Comparison of ENCODE assay signal across 8 cellular contexts in the genomic region with DNA sequence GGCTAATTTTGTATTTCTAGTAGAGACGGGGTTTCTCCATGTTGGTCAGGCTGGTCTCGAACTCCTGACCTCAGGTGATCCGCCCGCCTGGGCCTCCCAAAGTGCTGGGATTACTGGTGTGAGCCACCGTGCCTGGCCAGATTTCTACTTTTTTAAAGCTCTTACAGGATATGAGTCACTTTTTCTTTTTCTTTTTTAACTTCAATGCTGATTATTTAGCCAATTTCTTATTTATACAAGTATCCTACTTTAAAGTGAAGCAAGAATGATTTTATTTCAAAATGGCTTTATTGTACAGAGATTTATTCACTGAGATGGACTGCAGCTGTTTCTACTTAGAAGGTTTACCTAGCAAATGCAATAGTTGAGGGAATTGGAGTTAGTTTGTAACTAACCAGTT. TPM values are rescaled to one million over a fixed set of nuclear protein-coding genes. Genes with fewer than 3 reads are reported as not detected.
DNase-seq lines count a peak whose midpoint lies in the region; ATAC-seq and TF ChIP-seq lines count a peak whose summit lies in the region.
"Not testable (repeated sequence)": the region's sequence is repeated elsewhere in the genome, so short reads cannot be mapped to it uniquely, and the experiment has no call there.

No MANE protein-coding gene starts in this region.

- peaks cover 30% of the 10 kb centered on the region for H3F3A ChIP-seq in GM23248 (ENCODE audit: insufficient read depth)

- H3K36me3 ChIP-seq in ACC112 (ENCODE audit: insufficient read depth, low read length): peaks cover 12% of the 10 kb centered on the region
- not testable (repeated sequence) for H3K36me3 ChIP-seq in GM23248 (ENCODE audit: low read depth)
- H3K36me3 ChIP-seq in naive thymus-derived CD4-positive, alpha-beta T cell (ENCODE audit: control insufficient read depth in 2 of 3, insufficient read depth in 3 of 3, low read length in 3 of 3): peaks cover 0 to 23% (median under 1%) of the 10 kb centered on the region in 3 experiments
- H3K36me3 ChIP-seq in stomach: peaks cover 16 to 32% (median 27%) of the 10 kb centered on the region in 4 donors

- H4K20me1 ChIP-seq in GM23248 (ENCODE audit: insufficient read depth): 0 out of 2 replicates have a peak, but pooled peaks cover 11% of the 10 kb centered on the region

- not testable (repeated sequence) for H2AFZ ChIP-seq in ACC112 (ENCODE audit: low read length, unreplicated experiment); GM23248

- not testable (repeated sequence) for H3K36me3 Mint-ChIP-seq in activated naive CD8-positive, alpha-beta T cell
- H3K36me3 Mint-ChIP-seq in naive thymus-derived CD4-positive, alpha-beta T cell: peaks cover under 1 to 17% (median 9%) of the 10 kb centered on the region in 5 donors

- H3K4me3 Mint-ChIP-seq in activated naive CD8-positive, alpha-beta T cell: peak overlapping the region; percentile 15
- H3K4me3 Mint-ChIP-seq in naive thymus-derived CD4-positive, alpha-beta T cell: peak overlapping the region in 7 of 10 donors; percentile 1 to 54 (median 31)

- H3K9me3 Mint-ChIP-seq in activated naive CD8-positive, alpha-beta T cell (ENCODE audit: low read depth); naive thymus-derived CD4-positive, alpha-beta T cell: not testable (repeated sequence)

- H3K27ac Mint-ChIP-seq in activated naive CD8-positive, alpha-beta T cell: peak overlapping the region; percentile 54
- peak overlapping the region in 4 of 9 donors; percentile 12 to 55 (median 39) for H3K27ac Mint-ChIP-seq in naive thymus-derived CD4-positive, alpha-beta T cell

- not testable (repeated sequence) for H3K9me2 ChIP-seq in GM23248 (ENCODE audit: insufficient read depth)

- peak overlapping the region; percentile 11; the same call in 1 of the 2 replicates for H3K4me3 ChIP-seq in ACC112 (ENCODE audit: low read depth, low read length)
- H3K4me3 ChIP-seq in GM23248; naive thymus-derived CD4-positive, alpha-beta T cell (ENCODE audit: low read length); stomach: not testable (repeated sequence)

- H3K27me3 Mint-ChIP-seq in activated naive CD8-positive, alpha-beta T cell; naive thymus-derived CD4-positive, alpha-beta T cell: not testable (repeated sequence)

- not testable (repeated sequence) for TF ChIP-seq POLR2A in stomach (IDR thresholded peaks at IDR 0.05)

- CTCF ChIA-PET in naive thymus-derived CD4-positive, alpha-beta T cell (lab: Charles Lee): not testable (repeated sequence)

- not testable (repeated sequence) for H3K9ac ChIP-seq in GM23248

- peaks cover 17% of the 10 kb centered on the region for H3K4me1 ChIP-seq in ACC112 (ENCODE audit: control insufficient read depth, insufficient read depth, low read length, unreplicated experiment)
- peaks cover 16% of the 10 kb centered on the region for H3K4me1 ChIP-seq in GM23248 (ENCODE audit: insufficient read depth)
- H3K4me1 ChIP-seq in foreskin keratinocyte: peaks cover 12% of the 10 kb centered on the region
- peaks cover 5 to 24% of the 10 kb centered on the region in 2 donors for H3K4me1 ChIP-seq in naive thymus-derived CD4-positive, alpha-beta T cell (ENCODE audit: control insufficient read depth in 2 of 2, insufficient read depth in 2 of 2, low read length in 2 of 2)
- peaks cover 9 to 69% (median 40%) of the 10 kb centered on the region in 4 donors for H3K4me1 ChIP-seq in stomach

- H3K79me2 ChIP-seq in ACC112 (ENCODE audit: control insufficient read depth, insufficient read depth, low read length, unreplicated experiment) (peaks cover 79% of the 10 kb centered on the region), GM23248 (ENCODE audit: insufficient read depth) (peaks cover 82% of the 10 kb centered on the region)

- H3K9me3 ChIP-seq in GM23248 (ENCODE audit: low read depth); naive thymus-derived CD4-positive, alpha-beta T cell (ENCODE audit: control insufficient read depth in 2 of 3, low read length in 3 of 3); stomach: not testable (repeated sequence)

- not testable (repeated sequence) for TF ChIP-seq CTCF in foreskin keratinocyte (conservative IDR thresholded peaks at IDR 0.05); stomach (IDR thresholded peaks at IDR 0.05)

- intact Hi-C loops in naive thymus-derived CD4-positive, alpha-beta T cell (cut with micrococcal nuclease); stomach (cut with DNase I; ENCODE audit: low total_unique reads): not testable (repeated sequence)

- 82 to 83% methylated on average over 5 of the region's 5 CpGs for WGBS in GM23248 (ENCODE audit: low coverage in 1 of 2, low lambda C conversion rate in 2 of 2, missing lambda C conversion rate in 2 of 2), 2 experiments
- 77 to 88% (median 81%) methylated on average over 5 of the region's 5 CpGs for whole genome bisulfite sequencing in stomach, 5 donors

- not testable (repeated sequence) for H3K27me3 ChIP-seq in ACC112 (ENCODE audit: insufficient read depth, low read length); GM23248 (replicated peaks; ENCODE audit: insufficient read depth); foreskin keratinocyte; naive thymus-derived CD4-positive, alpha-beta T cell (ENCODE audit: control insufficient read depth in 2 of 2, insufficient read depth in 2 of 2, low read length in 2 of 2); stomach

- in situ Hi-C loops in GM23248 (cut with MboI): not testable (repeated sequence)

- POLR2A ChIA-PET in naive thymus-derived CD4-positive, alpha-beta T cell (lab: Charles Lee): interaction anchor here (0.7 to 1.0 kb wide), 2 partner anchors 9 to 48 kb away, joined by 4 to 7 read pairs; no protein-coding TSS in a partner anchor

- not testable (repeated sequence) for TF ChIP-seq EP300 in stomach (IDR thresholded peaks at IDR 0.05)

- H3K27ac ChIP-seq in ACC112 (ENCODE audit: low read depth, low read length) (peak overlapping the region; percentile 75), GM23248 (peak overlapping the region; percentile 18), foreskin keratinocyte (peak overlapping the region; percentile 10), stomach (peak overlapping the region in 3 of 5 donors; percentile 32 to 98 (median 95))
- not testable (repeated sequence) for H3K27ac ChIP-seq in naive thymus-derived CD4-positive, alpha-beta T cell (ENCODE audit: low read depth, low read length)

- not testable (repeated sequence) for ATAC-seq in foreskin keratinocyte; naive thymus-derived CD4-positive, alpha-beta T cell

- H3K4me1 Mint-ChIP-seq in activated naive CD8-positive, alpha-beta T cell (ENCODE audit: low read depth): peaks cover 46% of the 10 kb centered on the region
- H3K4me1 Mint-ChIP-seq in naive thymus-derived CD4-positive, alpha-beta T cell: peaks cover 26 to 54% (median 48%) of the 10 kb centered on the region in 7 donors

- DNase-seq in GM23248: peak; percentile 66
- DNase-seq in RKO (ENCODE audit: low spot score): peak; percentile 56
- peak; percentile 47 for DNase-seq in dermis blood vessel endothelial cell
- DNase-seq in foreskin keratinocyte; naive thymus-derived CD4-positive, alpha-beta T cell; stomach: not testable (repeated sequence)

- peak overlapping the region; percentile 21 for H3K4me2 ChIP-seq in GM23248 (ENCODE audit: unreplicated experiment)

RNA-seq across cellular contexts. Expression of a gene that starts 3.3 kb away (rescaled TPM):
- total RNA-seq in GM23248 (2014; rRNA removed; shearing (Covaris generic)): 148 and 171 TPM in 2 replicates
- polyA plus RNA-seq in GM23248 (2016; fragmentation: Nextera tagmentation; extraction: Ambion mirVana) (258 and 262 TPM in 2 replicates), foreskin keratinocyte (238 and 246 TPM in 2 replicates), stomach (100 to 1,000 TPM; 129 to 360 (median 194) TPM)
- total RNA-seq in dermis blood vessel endothelial cell (485 and 795 TPM in 2 replicates), foreskin keratinocyte (226 and 228 TPM in 2 replicates), stomach (100 to 1,000 TPM; 133 to 267 (median 172) TPM)
- 100 to 1,000 TPM in 2 of 5 experiments, 10 to 100 TPM in 3; 80.9 to 201 (median 88.7) TPM for total RNA-seq in naive thymus-derived CD4-positive, alpha-beta T cell
- 100 to 1,000 TPM; 213 to 224 TPM for polyA plus RNA-seq in naive thymus-derived CD4-positive, alpha-beta T cell
